ENCODE assay signal across 15 cellular contexts in genomic region chr4:153780876-153781275, GRCh38. TPM values are rescaled to one million over a fixed set of nuclear protein-coding genes. Genes with fewer than 3 reads are reported as not detected.
DNase-seq lines count a peak whose midpoint lies in the region; ATAC-seq and TF ChIP-seq lines count a peak whose summit lies in the region.
"Had no signal": no experiment of that assay in that cellular context is flagged by ENCODE, and none has a peak within 500 bp of the region (broad histone marks: within the 10 kb centered on the region; RNA-seq: fewer than 3 reads in every experiment).

No MANE protein-coding gene starts in this region.

- DNase-seq in NCI-H2107 treated with DMSO at 0.1 percent for 48 hours (lab: John Stamatoyannopoulos, UW; ENCODE audit: unreplicated experiment) (no peak), hepatocyte (ENCODE audit: low spot score) (no peak), PC-9 (no peak), SIG-M5 treated with dmso at 0.1 percent for 504 hours (lab: John Stamatoyannopoulos, UW; ENCODE audit: unreplicated experiment) (no peak)
- DNase-seq: brain microvascular endothelial cell; lower lobe of right lung; NCI-H2081 treated with DMSO at 0.1 percent for 48 hours; stimulated activated CD4-positive, alpha-beta T cell treated with anti-CD3 and anti-CD28 coated beads, Interleukin-2, amount 100 ng/mL, for 48 hours; transverse colon had no signal

- no peak overlapping the region for H3K27ac ChIP-seq in hepatocyte
- H3K27ac ChIP-seq in PC-9, result no peak overlapping the region
- H3K27ac ChIP-seq: brain microvascular endothelial cell, lower lobe of right lung, transverse colon had no signal

- H2AFZ ChIP-seq in hepatocyte (no peak overlapping the region), PC-9 (no peak overlapping the region)

- H3K36me3 ChIP-seq in hepatocyte (replicated peaks; ENCODE audit: insufficient read depth, low read depth) (no peaks in the 10 kb centered on the region), PC-9 (ENCODE audit: low read depth) (no peaks in the 10 kb centered on the region)
- H3K36me3 ChIP-seq: brain microvascular endothelial cell, lower lobe of right lung, transverse colon had no signal

- H4K20me1 ChIP-seq in hepatocyte (ENCODE audit: insufficient read depth, poor library complexity, severe bottlenecking) (no peaks in the 10 kb centered on the region), PC-9 (ENCODE audit: insufficient read depth) (no peaks in the 10 kb centered on the region)

- TF ChIP-seq CTCF in hepatocyte (IDR thresholded peaks at IDR 0.05; ENCODE audit: poor library complexity) (no peak), PC-9 (conservative IDR thresholded peaks at IDR 0.05) (no peak)

- H3K4me3 ChIP-seq in hepatocyte (no peak overlapping the region), PC-9 (no peak overlapping the region)
- H3K4me3 ChIP-seq: lower lobe of right lung, transverse colon had no signal

- POLR2A ChIA-PET in PC-9 (lab: Charles Lee; ENCODE audit: unreplicated experiment), result no interaction called here

- no peaks in the 10 kb centered on the region for H3F3A ChIP-seq in PC-9 (ENCODE audit: insufficient read depth, low read depth)

- CTCF ChIA-PET in PC-9 (lab: Charles Lee), result no interaction called here

- no peaks in the 10 kb centered on the region for H3K9me3 ChIP-seq in hepatocyte (ENCODE audit: low read depth)
- H3K9me3 ChIP-seq in PC-9 (ENCODE audit: insufficient read depth, low read depth), result no peaks in the 10 kb centered on the region
- H3K9me3 ChIP-seq: lower lobe of right lung, transverse colon had no signal

- WGBS in hepatocyte (ENCODE audit: low lambda C conversion rate, missing lambda C conversion rate), result 67% methylated on average over 1 of the region's 1 CpG

- H3K4me1 ChIP-seq in hepatocyte (ENCODE audit: insufficient read depth), result no peaks in the 10 kb centered on the region
- 0 out of 2 replicates have a peak, but pooled peaks cover 8% of the 10 kb centered on the region for H3K4me1 ChIP-seq in PC-9 (replicated peaks; ENCODE audit: insufficient read depth)
- H3K4me1 ChIP-seq: lower lobe of right lung, transverse colon had no signal

- no peaks in the 10 kb centered on the region for H3K79me2 ChIP-seq in hepatocyte
- H3K79me2 ChIP-seq in PC-9 (ENCODE audit: low read depth), result no peaks in the 10 kb centered on the region

- TF ChIP-seq POLR2A in GM18505 (IDR thresholded peaks at IDR 0.05; ENCODE audit: borderline replicate concordance, extremely low read depth, insufficient read depth, insufficient read length), result no peak

- intact Hi-C loops in PC-9 (cut with micrococcal nuclease; ENCODE audit: unreplicated experiment), result loop anchor here (10.0 kb wide), 1 partner anchor 774 kb away; the partner anchor contains the start of gene PLRG1

- no TSS peak for BruUV-seq in PC-9 (replicated peaks; lab: Mats Ljungman, UMichigan)

- H3K27me3 ChIP-seq in hepatocyte (peaks cover 6% of the 10 kb centered on the region), PC-9 (ENCODE audit: insufficient read depth, low read depth) (no peaks in the 10 kb centered on the region)

- H3K4me2 ChIP-seq in hepatocyte (no peak overlapping the region), PC-9 (no peak overlapping the region)

- no peaks in the 10 kb centered on the region for H3K9me2 ChIP-seq in hepatocyte (replicated peaks; ENCODE audit: insufficient read depth)
- H3K9me2 ChIP-seq in PC-9 (ENCODE audit: insufficient read depth), result no peaks in the 10 kb centered on the region

- ATAC-seq in GM18505 (IDR thresholded peaks at IDR 0.05; ENCODE audit: unreplicated experiment) (peak; percentile 63), GM19467 (IDR thresholded peaks at IDR 0.05; ENCODE audit: unreplicated experiment) (peak; percentile 65), HG02885 (IDR thresholded peaks at IDR 0.05; ENCODE audit: poor library complexity, unreplicated experiment) (peak; percentile 87), HG03558 (IDR thresholded peaks at IDR 0.05; ENCODE audit: extremely low read depth, unreplicated experiment) (peak; percentile 71)
- ATAC-seq: lower lobe of right lung; natural killer cell treated with Interleukin-12 subunit alpha and Interleukin-12 subunit beta and Interleukin-15 and Interleukin-18, amount 100 ng/mL, for 72 hours had no signal

RNA-seq across cellular contexts. Expression of gene SFRP2, which starts 8.0 kb away (rescaled TPM):
- total RNA-seq in hepatocyte (8.0 and 15.0 TPM in 2 replicates), PC-9 (2021) (not detected in 2 replicates)
- 42.8 and 50.0 TPM in 2 replicates for polyA plus RNA-seq in hepatocyte
- total RNA-seq: MCF 10A; natural killer cell treated with Interleukin-12 subunit alpha and Interleukin-12 subunit beta and Interleukin-15 and Interleukin-18, amount 100 ng/mL, for 72 hours had no signal

RNA-seq across cellular contexts. Expression of gene RNF175, which starts 21.1 kb away (rescaled TPM):
- total RNA-seq in hepatocyte, result 2.1 and 2.8 TPM in 2 replicates
- 2.6 and 2.8 TPM in 2 replicates for polyA plus RNA-seq in hepatocyte
- not detected in 2 replicates for total RNA-seq in PC-9 (2021)
- total RNA-seq: natural killer cell treated with Interleukin-12 subunit alpha and Interleukin-12 subunit beta and Interleukin-15 and Interleukin-18, amount 100 ng/mL, for 72 hours had no signal
